Comparison of ENCODE assay signal across 8 cellular contexts in genomic region chr1:169546087-169546995, GRCh38. TPM values are rescaled to one million over a fixed set of nuclear protein-coding genes. Genes with fewer than 3 reads are reported as not detected.
DNase-seq lines count a peak whose midpoint lies in the region; ATAC-seq, FAIRE-seq and TF ChIP-seq lines count a peak whose summit lies in the region.

No MANE protein-coding gene starts in this region.

- H3K79me2 ChIP-seq in astrocyte (ENCODE audit: insufficient read depth, low read length): no peaks in the 10 kb centered on the region

- no peak overlapping the region for H3K27ac Mint-ChIP-seq in astrocyte (ENCODE audit: unreplicated experiment)

- H3K27ac ChIP-seq in astrocyte (ENCODE audit: low read depth, low read length) (no peak overlapping the region), gastrocnemius medialis (no peak overlapping the region)

- TF ChIP-seq POLR2A in gastrocnemius medialis (IDR thresholded peaks at IDR 0.05): no peak

- H3K4me1 Mint-ChIP-seq in astrocyte (ENCODE audit: low read depth, unreplicated experiment): peaks cover 10% of the 10 kb centered on the region

- H3K27me3 Mint-ChIP-seq in astrocyte (ENCODE audit: low read depth, unreplicated experiment): peaks cover 2% of the 10 kb centered on the region

- H3K4me3 ChIP-seq in MG63 (no peak overlapping the region), astrocyte (ENCODE audit: insufficient read depth, low read depth, low read length) (no peak overlapping the region), gastrocnemius medialis (no peak overlapping the region)

- H3K9me3 Mint-ChIP-seq in astrocyte (ENCODE audit: unreplicated experiment): no peaks in the 10 kb centered on the region

- H3K4me3 Mint-ChIP-seq in astrocyte (ENCODE audit: unreplicated experiment): no peak overlapping the region

- peak; percentile 75 for TF ChIP-seq CTCF in astrocyte (IDR thresholded peaks at IDR 0.05; ENCODE audit: insufficient read depth, low read depth, low read length)
- TF ChIP-seq CTCF in gastrocnemius medialis (IDR thresholded peaks at IDR 0.05 in 4 of 5, conservative IDR thresholded peaks at IDR 0.05 in 1 of 5): peak; percentile 77 to 85 (median 80)

- intact Hi-C loops in gastrocnemius medialis (cut with DNase I; ENCODE audit: low total_unique reads): loop anchor here (1.0 to 10.0 kb wide), 5 partner anchors 59 to 1202 kb away; partner anchors contain the start of genes NME7 and SLC19A2

- H3K9ac ChIP-seq in astrocyte (ENCODE audit: low read length): no peak overlapping the region

- H3K9me3 ChIP-seq in MG63: no peaks in the 10 kb centered on the region
- H3K9me3 ChIP-seq in astrocyte (ENCODE audit: insufficient read depth, low read depth, low read length): no peaks in the 10 kb centered on the region
- no peaks in the 10 kb centered on the region for H3K9me3 ChIP-seq in gastrocnemius medialis

- DNase-seq in Caki2 (ENCODE audit: low read depth) (peak; percentile 44), MG63 (peak; percentile 33), SK-MEL-5 (ENCODE audit: low read depth, low spot score) (peak; percentile 84), astrocyte (ENCODE audit: low read depth) (peak; percentile 59), hippocampal formation (lab: John Stamatoyannopoulos, UW) (peak; percentile 28 to 65), gastrocnemius medialis (peak; percentile 34 to 38), 8988T (no peak)

- peak; percentile 90 for ATAC-seq in GM21529 (IDR thresholded peaks at IDR 0.05; ENCODE audit: unreplicated experiment)
- ATAC-seq in gastrocnemius medialis: peak; percentile 84 to 94

- peaks cover 8% of the 10 kb centered on the region for H3K27me3 ChIP-seq in MG63
- H3K27me3 ChIP-seq in astrocyte (ENCODE audit: insufficient read depth, low read length): peaks cover 3% of the 10 kb centered on the region
- no peaks in the 10 kb centered on the region for H3K27me3 ChIP-seq in gastrocnemius medialis

- no peaks in the 10 kb centered on the region for H3K36me3 Mint-ChIP-seq in astrocyte (ENCODE audit: low read depth, unreplicated experiment)

- peak; percentile 39 for FAIRE-seq in astrocyte (lab: Jason Lieb, UNC)

- H3K36me3 ChIP-seq in MG63 (no peaks in the 10 kb centered on the region), astrocyte (ENCODE audit: insufficient read depth, low read length) (no peaks in the 10 kb centered on the region), gastrocnemius medialis (no peaks in the 10 kb centered on the region)

- H4K20me1 ChIP-seq in astrocyte (ENCODE audit: insufficient read depth, low read length): no peaks in the 10 kb centered on the region

- H3K4me1 ChIP-seq in astrocyte (ENCODE audit: insufficient read depth, low read length) (no peaks in the 10 kb centered on the region), gastrocnemius medialis (no peaks in the 10 kb centered on the region)

- no peak overlapping the region for H3K4me2 ChIP-seq in astrocyte (ENCODE audit: low read length)

- no peak overlapping the region for H2AFZ ChIP-seq in astrocyte (ENCODE audit: low read depth, low read length)

- in situ Hi-C loops in Caki2 (cut with HindIII; ENCODE audit: low pct_unique_long_range_greater_than_20kb, low sequenced_read_pairs): no loop called here
- in situ Hi-C loops in SK-MEL-5 (cut with HindIII; ENCODE audit: low pct_unique_long_range_greater_than_20kb, low sequenced_read_pairs): no loop called here
- in situ Hi-C loops in gastrocnemius medialis (cut with MboI; ENCODE audit: low sequenced_read_pairs in 4 of 4): loop anchor here (5.0 to 25.0 kb wide), 6 partner anchors 59 to 1209 kb away; partner anchors contain the start of genes BLZF1 (in 1 of the 4), NME7 (in 1 of the 4) and SLC19A2 (in 1 of the 4)

RNA-seq across cellular contexts. Expression of gene F5, which starts 39.9 kb away (rescaled TPM):
- total RNA-seq in Caki2 (2014; rRNA removed; shearing (Covaris generic); ENCODE audit: low replicate concordance): not detected in 2 replicates
- total RNA-seq in MG63 (2014; rRNA removed; shearing (Covaris generic); ENCODE audit: low replicate concordance): not detected in 2 replicates
- total RNA-seq in SK-MEL-5 (2014; rRNA removed; shearing (Covaris generic)): not detected in 2 replicates
- 0.01 TPM in 1 of 2 replicates, not detected in the other for polyA plus RNA-seq in SK-MEL-5 (2015; cell fraction: cytosol; rRNA removed)
- polyA plus RNA-seq in SK-MEL-5 (2015; cell fraction: nucleus; rRNA removed): not detected in 2 replicates
- total RNA-seq in astrocyte: 0.10 and 0.18 TPM in 2 replicates
- total RNA-seq in gastrocnemius medialis: under 1 TPM; 0.07 to 0.68 (median 0.22) TPM

Comparison
In these comparisons a context has a peak if more than half of its experiments do, and no peak if none do; other contexts are left out.
1. in situ Hi-C loops: an anchor here in gastrocnemius medialis (5.0 to 25.0 kb wide); none called in Caki2 and SK-MEL-5.